7 cellular contexts compared by ENCODE assay signal in genomic region chr7:786472-787255, GRCh38. TPM values are rescaled to one million over a fixed set of nuclear protein-coding genes. Genes with fewer than 3 reads are reported as not detected.
DNase-seq lines count a peak whose midpoint lies in the region; ATAC-seq and TF ChIP-seq lines count a peak whose summit lies in the region.

No MANE protein-coding gene starts in this region.

- TF ChIP-seq CTCF in GM10248 (IDR thresholded peaks at IDR 0.05; ENCODE audit: control extremely low read depth, extremely low read depth, low read depth, missing control alignments) (peak; percentile 78), lower leg skin (IDR thresholded peaks at IDR 0.05) (peak in 1 of 3 donors; percentile 64)

- POLR2A ChIA-PET in GM10248 (lab: Yijun Ruan, JAX) = no interaction called here

- CTCF ChIA-PET in GM10248 (lab: Yijun Ruan, JAX) = interaction anchor here (0.7 to 9.8 kb wide), 17 partner anchors 11 to 521 kb away, joined by 3 to 121 read pairs (median 4); partner anchors contain the start of gene SUN1

- DNase-seq in GM10248 (ENCODE audit: extremely low spot score) (peak; percentile 88), NAMALWA (ENCODE audit: low spot score) (peak; percentile 59), cerebellum (ENCODE audit: low spot score) (peak; percentile 47), lower leg skin (ENCODE audit: low spot score in 2 of 2) (peak; percentile 65 to 96)
- peak; percentile 63 for DNase-seq in activated CD4-positive, alpha-beta T cell treated with anti-CD3 and anti-CD28 coated beads for 1 hour
- peak; percentile 51 for DNase-seq in stimulated activated CD8-positive, alpha-beta memory T cell treated with anti-CD3 and anti-CD28 coated beads, Interleukin-15, amount 100 ng/mL, for 24 hours (ENCODE audit: low read depth)

- ATAC-seq in GM18867 (IDR thresholded peaks at IDR 0.05; ENCODE audit: unreplicated experiment) = no peak

- whole genome bisulfite sequencing in lower leg skin, 2 donors = 43 to 54% methylated on average over 8 to 10 of the region's 11 CpGs

- H3K4me3 ChIP-seq in lower leg skin (ENCODE audit: low read depth, poor library complexity, severe bottlenecking) = no peak overlapping the region

- no peak for TF ChIP-seq POLR2A in lower leg skin (IDR thresholded peaks at IDR 0.05)

- intact Hi-C loops in lower leg skin (cut with DNase I; ENCODE audit: low total_unique reads) = loop anchor here (2.0 kb wide), 1 partner anchor 86 kb away; no protein-coding TSS in a partner anchor

RNA-seq across cellular contexts. Expression of gene SUN1, which starts 45.6 kb away (rescaled TPM):
- total RNA-seq in cerebellum (291 TPM), lower leg skin (100 to 1,000 TPM; 265 to 429 (median 271) TPM)

RNA-seq across cellular contexts. Expression of gene PRKAR1B, which starts 59.6 kb away (rescaled TPM):
- total RNA-seq in cerebellum = 41.4 TPM
- total RNA-seq in lower leg skin = 10 to 100 TPM in 3 of 4 donors, 1 to 10 TPM in 1; 7.8 to 16.9 (median 15.0) TPM
